In the genomic region with DNA sequence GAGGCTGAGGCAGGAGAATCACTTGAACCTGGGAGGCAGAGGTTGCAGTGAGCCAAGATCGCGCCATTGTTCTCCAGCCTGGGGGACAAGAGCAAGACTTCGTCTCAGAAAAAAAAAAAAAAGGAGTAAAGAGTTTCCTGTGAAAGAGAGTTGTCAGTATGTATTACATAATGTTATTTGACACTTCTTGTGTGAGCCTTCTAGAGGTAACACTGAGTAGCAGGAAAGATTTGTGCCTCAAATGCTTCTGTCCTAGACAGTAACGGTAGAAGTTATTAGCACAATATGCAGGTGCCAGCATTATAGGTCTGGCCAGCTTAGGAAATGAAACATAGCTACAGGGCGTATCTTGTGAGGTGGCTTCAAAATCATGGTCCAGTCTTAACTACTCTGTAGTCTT, we compare ENCODE assay signal across 14 cellular contexts. TPM values are rescaled to one million over a fixed set of nuclear protein-coding genes. Genes with fewer than 3 reads are reported as not detected.
DNase-seq lines count a peak whose midpoint lies in the region; ATAC-seq and TF ChIP-seq lines count a peak whose summit lies in the region.
"Had no signal": no experiment of that assay in that cellular context is flagged by ENCODE, and none has a peak within 500 bp of the region (broad histone marks: within the 10 kb centered on the region; RNA-seq: fewer than 3 reads in every experiment).

No MANE protein-coding gene starts in this region.

- no peak for DNase-seq in CD8-positive, alpha-beta T cell
- DNase-seq in GM23248 (peak; percentile 2), right lobe of liver (no peak), NK-92 (lab: John Stamatoyannopoulos, UW; ENCODE audit: unreplicated experiment) (no peak), CD1c-positive myeloid dendritic cell (ENCODE audit: extremely low spot score) (no peak), Ammon's horn (ENCODE audit: low spot score) (no peak)
- no peak for DNase-seq in activated CD8-positive, alpha-beta T cell treated with anti-CD3 and anti-CD28 coated beads for 36 hours
- DNase-seq: activated T-cell treated with anti-CD3 and anti-CD28 coated beads, Interleukin-2, amount 50 U/mL, for 72 hours; NCI-H510A treated with DMSO at 0.1 percent for 48 hours; stimulated activated naive CD4-positive, alpha-beta T cell treated with Interleukin-2 at 50 U/mL for 16 hours had no signal

- intact Hi-C loops in CD8-positive, alpha-beta T cell (cut with DNase I, micrococcal nuclease) = loop anchor here (10.0 kb wide), 4 partner anchors 334 to 1384 kb away; partner anchors contain the start of genes DHX40 (in 1 of the 2), GDPD1 (in 1 of the 2), MTMR4 (in 1 of the 2) and USP32 (in 1 of the 2)
- intact Hi-C loops in activated CD8-positive, alpha-beta T cell treated with anti-CD3 and anti-CD28 coated beads for 36 hours (cut with micrococcal nuclease) = no loop called here
- intact Hi-C loops in right lobe of liver (cut with DNase I) = no loop called here

- CTCF ChIA-PET in CD8-positive, alpha-beta T cell (lab: Charles Lee) = interaction anchor here (1.1 kb wide), 1 partner anchor 12 kb away, joined by 3 read pairs; no protein-coding TSS in a partner anchor
- CTCF ChIA-PET in activated CD8-positive, alpha-beta T cell treated with anti-CD3 and anti-CD28 coated beads for 36 hours (lab: Charles Lee) = interaction anchor here (1.3 to 3.9 kb wide), 5 partner anchors 13 to 187 kb away, joined by 3 to 16 read pairs (median 4); no protein-coding TSS in a partner anchor

- H4K20me1 ChIP-seq in GM23248 (ENCODE audit: insufficient read depth) = no peaks in the 10 kb centered on the region

- H2AFZ ChIP-seq in GM23248 = no peak overlapping the region

- peaks cover 15% of the 10 kb centered on the region for H3K4me1 ChIP-seq in CD8-positive, alpha-beta T cell (ENCODE audit: insufficient read depth, low read length)
- H3K4me1 ChIP-seq in GM23248 (ENCODE audit: insufficient read depth) (peaks cover 19% of the 10 kb centered on the region), right lobe of liver (peaks cover 0 to 5% (median 0%) of the 10 kb centered on the region in 4 donors)

- peaks cover 99% of the 10 kb centered on the region for H3K79me2 ChIP-seq in GM23248 (ENCODE audit: insufficient read depth)

- WGBS in GM23248 (ENCODE audit: low coverage in 1 of 2, low lambda C conversion rate in 2 of 2, missing lambda C conversion rate in 2 of 2), 2 experiments = 76 to 80% methylated on average over 5 of the region's 5 CpGs
- WGBS in right lobe of liver (ENCODE audit: insufficient coverage, low coverage, low lambda C conversion rate, missing lambda C conversion rate) = 83% methylated on average over 5 of the region's 5 CpGs

- H3K27ac ChIP-seq in CD8-positive, alpha-beta T cell (ENCODE audit: low read depth, low read length) = no peak overlapping the region
- no peak overlapping the region for H3K27ac ChIP-seq in GM23248
- no peak overlapping the region for H3K27ac ChIP-seq in right lobe of liver

- no peaks in the 10 kb centered on the region for H3K27me3 Mint-ChIP-seq in CD8-positive, alpha-beta T cell (ENCODE audit: low read depth)
- H3K27me3 Mint-ChIP-seq in activated CD8-positive, alpha-beta T cell treated with anti-CD3 and anti-CD28 coated beads for 36 hours = no peaks in the 10 kb centered on the region
- H3K27me3 Mint-ChIP-seq: central memory CD8-positive, alpha-beta T cell had no signal

- peak overlapping the region; percentile 41 for H3K27ac Mint-ChIP-seq in CD8-positive, alpha-beta T cell
- no peak overlapping the region for H3K27ac Mint-ChIP-seq in activated CD8-positive, alpha-beta T cell treated with anti-CD3 and anti-CD28 coated beads for 36 hours
- H3K27ac Mint-ChIP-seq: T-helper 1 cell treated with Interleukin-12 subunit alpha and Interleukin-12 subunit beta and Interleukin-4 antibody, amounts not matched to agents 30 μg/mL and 1 μg/mL, for 36 hours had no signal

- no peak overlapping the region for H3K4me3 Mint-ChIP-seq in CD8-positive, alpha-beta T cell
- H3K4me3 Mint-ChIP-seq in activated CD8-positive, alpha-beta T cell treated with anti-CD3 and anti-CD28 coated beads for 36 hours = no peak overlapping the region
- H3K4me3 Mint-ChIP-seq: activated T-cell treated with anti-CD3 and anti-CD28 coated beads, Interleukin-2, amount 50 U/mL, for 72 hours; central memory CD8-positive, alpha-beta T cell; T-helper 1 cell treated with Interleukin-12 subunit alpha and Interleukin-12 subunit beta and Interleukin-4 antibody, amounts not matched to agents 30 μg/mL and 1 μg/mL, for 36 hours had no signal

- no peak for TF ChIP-seq POLR2A in right lobe of liver (IDR thresholded peaks at IDR 0.05)

- no peaks in the 10 kb centered on the region for H3K9me2 ChIP-seq in GM23248 (ENCODE audit: insufficient read depth)

- no peak overlapping the region for H3K9ac ChIP-seq in GM23248

- H3K4me2 ChIP-seq in GM23248 (ENCODE audit: unreplicated experiment) = no peak overlapping the region
- H3K4me2 ChIP-seq: smooth muscle cell had no signal

- H3K9me3 Mint-ChIP-seq in CD8-positive, alpha-beta T cell = no peaks in the 10 kb centered on the region
- no peaks in the 10 kb centered on the region for H3K9me3 Mint-ChIP-seq in activated CD8-positive, alpha-beta T cell treated with anti-CD3 and anti-CD28 coated beads for 36 hours
- H3K9me3 Mint-ChIP-seq: activated T-cell treated with anti-CD3 and anti-CD28 coated beads, Interleukin-2, amount 50 U/mL, for 72 hours; central memory CD8-positive, alpha-beta T cell; T-helper 1 cell treated with Interleukin-12 subunit alpha and Interleukin-12 subunit beta and Interleukin-4 antibody, amounts not matched to agents 30 μg/mL and 1 μg/mL, for 36 hours had no signal

- no peak overlapping the region for H3K4me3 ChIP-seq in CD8-positive, alpha-beta T cell (ENCODE audit: low read depth, low read length)
- H3K4me3 ChIP-seq in GM23248 (no peak overlapping the region), right lobe of liver (no peak overlapping the region)
- H3K4me3 ChIP-seq: smooth muscle cell had no signal

- no peaks in the 10 kb centered on the region for H3K9me3 ChIP-seq in CD8-positive, alpha-beta T cell (ENCODE audit: low read length)
- no peaks in the 10 kb centered on the region for H3K9me3 ChIP-seq in GM23248 (ENCODE audit: low read depth)
- H3K9me3 ChIP-seq in right lobe of liver = no peaks in the 10 kb centered on the region

- in situ Hi-C loops in GM23248 (cut with MboI) = no loop called here

- H3F3A ChIP-seq in GM23248 (ENCODE audit: insufficient read depth) = peaks cover 5% of the 10 kb centered on the region; the same call in 1 of the 2 replicates

- H3K27me3 ChIP-seq in CD8-positive, alpha-beta T cell (ENCODE audit: insufficient read depth, low read length) = no peaks in the 10 kb centered on the region
- H3K27me3 ChIP-seq in GM23248 (replicated peaks; ENCODE audit: insufficient read depth) (no peaks in the 10 kb centered on the region), right lobe of liver (no peaks in the 10 kb centered on the region)

- no peaks in the 10 kb centered on the region for H3K36me3 ChIP-seq in CD8-positive, alpha-beta T cell (ENCODE audit: insufficient read depth, low read length)
- H3K36me3 ChIP-seq in GM23248 (ENCODE audit: low read depth) (no peaks in the 10 kb centered on the region), right lobe of liver (no peaks in the 10 kb centered on the region)

- POLR2A ChIA-PET in CD8-positive, alpha-beta T cell (lab: Charles Lee) = interaction anchor here (1.0 kb wide), 1 partner anchor 15 kb away, joined by 3 read pairs; no protein-coding TSS in a partner anchor
- POLR2A ChIA-PET in activated CD8-positive, alpha-beta T cell treated with anti-CD3 and anti-CD28 coated beads for 36 hours (lab: Charles Lee) = interaction anchor here (0.8 kb wide), 1 partner anchor 29 kb away, joined by 3 read pairs; no protein-coding TSS in a partner anchor

- no peak for TF ChIP-seq CTCF in CD8-positive, alpha-beta T cell (IDR thresholded peaks at IDR 0.05)
- TF ChIP-seq CTCF in activated CD8-positive, alpha-beta T cell treated with anti-CD3 and anti-CD28 coated beads for 36 hours (IDR thresholded peaks at IDR 0.05) = peak; percentile 33
- peak in 2 of 4 donors; percentile 31 to 33 for TF ChIP-seq CTCF in right lobe of liver (IDR thresholded peaks at IDR 0.05)

- peak; percentile 92 for ATAC-seq in CD8-positive, alpha-beta T cell
- peak; percentile 81 for ATAC-seq in activated CD8-positive, alpha-beta T cell treated with anti-CD3 and anti-CD28 coated beads for 36 hours
- ATAC-seq in right lobe of liver = peak in 3 of 4 donors; percentile 70 to 72 (median 71)
- no peak for ATAC-seq in GM18520 (IDR thresholded peaks at IDR 0.05; ENCODE audit: unreplicated experiment)
- ATAC-seq: activated T-cell treated with anti-CD3 and anti-CD28 coated beads, Interleukin-2, amount 50 U/mL, for 72 hours had no signal

- H3K36me3 Mint-ChIP-seq in CD8-positive, alpha-beta T cell = peaks cover 22% of the 10 kb centered on the region
- H3K36me3 Mint-ChIP-seq in activated CD8-positive, alpha-beta T cell treated with anti-CD3 and anti-CD28 coated beads for 36 hours (ENCODE audit: low read depth) = peaks cover 25% of the 10 kb centered on the region

- peaks cover 46% of the 10 kb centered on the region for H3K4me1 Mint-ChIP-seq in CD8-positive, alpha-beta T cell (ENCODE audit: low read depth)
- H3K4me1 Mint-ChIP-seq in activated CD8-positive, alpha-beta T cell treated with anti-CD3 and anti-CD28 coated beads for 36 hours (ENCODE audit: low read depth) = peaks cover 48% of the 10 kb centered on the region

RNA-seq across cellular contexts. Expression of gene RPS6KB1, which starts 6.2 kb away (rescaled TPM):
- total RNA-seq in CD8-positive, alpha-beta T cell = 100 to 1,000 TPM; 153 to 171 TPM
- total RNA-seq in GM23248 (2014; rRNA removed; shearing (Covaris generic)) = 23.3 and 33.6 TPM in 2 replicates
- polyA plus RNA-seq in GM23248 (2016; fragmentation: Nextera tagmentation; extraction: Ambion mirVana) = 28.6 and 31.4 TPM in 2 replicates
- 10 to 100 TPM; 39.9 to 44.2 TPM for total RNA-seq in activated CD8-positive, alpha-beta T cell treated with anti-CD3 and anti-CD28 coated beads for 36 hours
- 10 to 100 TPM; 11.3 to 20.3 (median 14.8) TPM for total RNA-seq in right lobe of liver

RNA-seq across cellular contexts. Expression of gene TUBD1, which starts 6.4 kb away (rescaled TPM):
- 10 to 100 TPM in 1 of 2 experiments, 1 to 10 TPM in 1; 9.7 to 11.0 TPM for total RNA-seq in CD8-positive, alpha-beta T cell
- 3.8 and 6.3 TPM in 2 replicates for total RNA-seq in GM23248 (2014; rRNA removed; shearing (Covaris generic))
- polyA plus RNA-seq in GM23248 (2016; fragmentation: Nextera tagmentation; extraction: Ambion mirVana) = 4.3 TPM in 2 replicates
- total RNA-seq in activated CD8-positive, alpha-beta T cell treated with anti-CD3 and anti-CD28 coated beads for 36 hours = 10 to 100 TPM in 1 of 2 experiments, 1 to 10 TPM in 1; 7.9 to 11.1 TPM
- 1 to 10 TPM; 2.9 to 5.5 (median 4.4) TPM for total RNA-seq in right lobe of liver

Comparison
In these comparisons a context has a peak if more than half of its experiments do, and no peak if none do; other contexts are left out.
1. intact Hi-C loops: an anchor here in CD8-positive, alpha-beta T cell (10.0 kb wide); none called in activated CD8-positive, alpha-beta T cell treated with anti-CD3 and anti-CD28 coated beads for 36 hours and right lobe of liver.